Comparison of ENCODE assay signal across 8 cellular contexts in the genomic region with DNA sequence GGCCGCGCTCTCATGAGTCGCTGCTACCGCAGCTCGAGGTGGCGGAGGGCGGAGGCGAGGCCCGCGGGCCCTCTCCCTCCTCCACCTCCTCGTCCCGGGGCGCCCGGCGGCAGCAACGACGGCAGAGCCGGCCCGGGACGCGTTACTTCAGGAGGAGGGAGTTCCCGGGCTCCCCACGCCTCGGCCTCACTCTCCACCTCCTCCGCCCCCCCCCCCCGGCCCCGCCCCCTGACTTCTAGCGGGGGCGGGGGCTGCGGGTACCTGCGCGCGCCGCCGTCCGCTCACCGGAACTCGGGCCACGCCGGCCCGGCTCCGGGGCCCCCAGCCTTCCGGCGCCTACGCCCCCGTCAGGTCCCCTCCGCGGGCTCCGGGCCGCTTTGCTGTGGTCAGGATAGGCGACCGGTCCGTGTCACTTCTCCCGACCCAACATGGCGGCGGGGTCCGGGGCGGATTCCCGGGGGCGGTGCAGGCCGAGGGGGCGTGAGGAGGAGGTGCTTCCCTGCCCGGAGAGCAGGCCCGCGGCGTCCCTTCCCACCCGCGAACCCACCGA. TPM values are rescaled to one million over a fixed set of nuclear protein-coding genes. Genes with fewer than 3 reads are reported as not detected.
DNase-seq lines count a peak whose midpoint lies in the region; ATAC-seq and TF ChIP-seq lines count a peak whose summit lies in the region.

A gene (minus strand): TSS at position 120 of the 550 bp plus-strand sequence. CDS start 55,415 bp downstream, outside the sequence.

- peak; percentile 63 for ATAC-seq in GM18505 (IDR thresholded peaks at IDR 0.05; ENCODE audit: unreplicated experiment)
- ATAC-seq in HG02973 (IDR thresholded peaks at IDR 0.05; ENCODE audit: unreplicated experiment): peak; percentile 41

- no peaks in the 10 kb centered on the region for H3K9me3 ChIP-seq in effector memory CD4-positive, alpha-beta T cell (ENCODE audit: control insufficient read depth, low read length)

- CTCF ChIA-PET in activated CD8-positive, alpha-beta memory T cell treated with anti-CD3 and anti-CD28 coated beads for 36 hours (lab: Charles Lee): no interaction called here

- no peaks in the 10 kb centered on the region for H3K27me3 ChIP-seq in ACC112 (ENCODE audit: insufficient read depth, low read length)
- H3K27me3 ChIP-seq in effector memory CD4-positive, alpha-beta T cell (replicated peaks; ENCODE audit: control insufficient read depth, insufficient read depth, low read length, poor library complexity, severe bottlenecking): no peaks in the 10 kb centered on the region

- H3K79me2 ChIP-seq in ACC112 (ENCODE audit: control insufficient read depth, insufficient read depth, low read length, unreplicated experiment): peaks cover 46% of the 10 kb centered on the region

- TF ChIP-seq POLR2A in GM18505 (IDR thresholded peaks at IDR 0.05; ENCODE audit: borderline replicate concordance, extremely low read depth, insufficient read depth, insufficient read length): peak; percentile 52

- peak within 1 kb of the TSS; percentile 96 for H3K4me3 ChIP-seq in ACC112 (ENCODE audit: low read depth, low read length)
- H3K4me3 ChIP-seq in effector memory CD4-positive, alpha-beta T cell (ENCODE audit: insufficient read depth, low read depth, low read length, poor library complexity, severe bottlenecking): peak within 1 kb of the TSS; percentile 84

- no peaks in the 10 kb centered on the region for H3K36me3 ChIP-seq in ACC112 (ENCODE audit: insufficient read depth, low read length)
- H3K36me3 ChIP-seq in effector memory CD4-positive, alpha-beta T cell (ENCODE audit: control insufficient read depth, insufficient read depth, low read length): no peaks in the 10 kb centered on the region

- H2AFZ ChIP-seq in ACC112 (ENCODE audit: low read length, unreplicated experiment): peak within 1 kb of the TSS; percentile 94

- POLR2A ChIA-PET in activated CD8-positive, alpha-beta memory T cell treated with anti-CD3 and anti-CD28 coated beads for 36 hours (lab: Charles Lee): interaction anchor here (0.6 to 1.2 kb wide), 3 partner anchors 100 to 187 kb away, joined by 4 read pairs; a partner anchor contains a TSS

- H3K4me1 ChIP-seq in ACC112 (ENCODE audit: control insufficient read depth, insufficient read depth, low read length, unreplicated experiment): peaks cover 25% of the 10 kb centered on the region
- peaks cover 17% of the 10 kb centered on the region for H3K4me1 ChIP-seq in effector memory CD4-positive, alpha-beta T cell (ENCODE audit: control insufficient read depth, insufficient read depth, low read length, poor library complexity, severe bottlenecking)

- H3K27ac ChIP-seq in ACC112 (ENCODE audit: low read depth, low read length): peak within 1 kb of the TSS; percentile 81
- peak within 1 kb of the TSS; percentile 90 for H3K27ac ChIP-seq in effector memory CD4-positive, alpha-beta T cell (ENCODE audit: insufficient read depth, low read length, poor library complexity, severe bottlenecking)

- DNase-seq in NCI-H510A treated with DMSO at 0.1 percent for 48 hours (lab: John Stamatoyannopoulos, UW) (peak; percentile 84), mesenteric fat pad (ENCODE audit: low spot score) (peak; percentile 94)
- peak; percentile 66 to 73 (median 68) for DNase-seq in effector memory CD4-positive, alpha-beta T cell
- DNase-seq in stimulated activated CD8-positive, alpha-beta memory T cell treated with anti-CD3 and anti-CD28 coated beads, Interleukin-15, amount 100 ng/mL, for 24 hours (ENCODE audit: low read depth): peak; percentile 50

RNA-seq across cellular contexts. Expression of the gene that starts here (rescaled TPM):
- 10 to 100 TPM; 27.4 to 32.2 TPM for total RNA-seq in activated CD8-positive, alpha-beta memory T cell treated with anti-CD3 and anti-CD28 coated beads for 36 hours
- 54.3 TPM for total RNA-seq in mesenteric fat pad

Comparison
In these comparisons a context has a peak if more than half of its experiments do, and no peak if none do; other contexts are left out.
1. Peak in every context shown above with its lines: DNase-seq, ATAC-seq, H3K4me3 ChIP-seq and H3K27ac ChIP-seq.